Comparison of ENCODE assay signal across 8 cellular contexts in genomic region chr7:2862831-2863361, GRCh38. TPM values are rescaled to one million over a fixed set of nuclear protein-coding genes. Genes with fewer than 3 reads are reported as not detected.
DNase-seq lines count a peak whose midpoint lies in the region; ATAC-seq lines count a peak whose summit lies in the region.

No MANE protein-coding gene starts in this region.

- peak overlapping the region; percentile 40 for H2AFZ ChIP-seq in ACC112 (ENCODE audit: low read length, unreplicated experiment)

- no peaks in the 10 kb centered on the region for H3K9me3 ChIP-seq in HUES64 (ENCODE audit: insufficient read depth, low read depth, low read length)
- no peaks in the 10 kb centered on the region for H3K9me3 ChIP-seq in muscle layer of duodenum (ENCODE audit: control insufficient read depth in 1 of 2, low read length in 2 of 2)

- WGBS in HUES64 = 88% methylated on average over 22 of the region's 22 CpGs

- peak overlapping the region; percentile 95 for H3K27ac ChIP-seq in ACC112 (ENCODE audit: low read depth, low read length)
- peak overlapping the region; percentile 34; the same call in 1 of the 2 replicates for H3K27ac ChIP-seq in HUES64 (ENCODE audit: low read depth, low read length)
- H3K27ac ChIP-seq in muscle layer of duodenum (ENCODE audit: low read length) = peak overlapping the region; percentile 96

- H3K27me3 ChIP-seq in ACC112 (ENCODE audit: insufficient read depth, low read length) (no peaks in the 10 kb centered on the region), HUES64 (ENCODE audit: insufficient read depth, low read length) (no peaks in the 10 kb centered on the region), muscle layer of duodenum (ENCODE audit: low read depth, low read length) (no peaks in the 10 kb centered on the region)

- H3K4me1 ChIP-seq in ACC112 (ENCODE audit: control insufficient read depth, insufficient read depth, low read length, unreplicated experiment) (peaks cover 25% of the 10 kb centered on the region), HUES64 (ENCODE audit: insufficient read depth, low read length) (peaks cover 12% of the 10 kb centered on the region), muscle layer of duodenum (ENCODE audit: control insufficient read depth in 1 of 2, insufficient read depth in 2 of 2, low read length in 2 of 2) (peaks cover 7 to 12% of the 10 kb centered on the region in 2 donors)

- H3K4me3 ChIP-seq in ACC112 (ENCODE audit: low read depth, low read length) (peak overlapping the region; percentile 35), HUES64 (ENCODE audit: low read length) (no peak overlapping the region), muscle layer of duodenum (ENCODE audit: low read depth in 1 of 2, low read length in 2 of 2) (peak overlapping the region in 1 of 2 donors; percentile 10)

- peak overlapping the region; percentile 46; the same call in 1 of the 2 replicates for H3K9ac ChIP-seq in HUES64 (ENCODE audit: low read depth, low read length)

- ATAC-seq in HG02610 (IDR thresholded peaks at IDR 0.05; ENCODE audit: unreplicated experiment) (no peak), HG03175 (IDR thresholded peaks at IDR 0.05; ENCODE audit: unreplicated experiment) (no peak)

- no peaks in the 10 kb centered on the region for H3K79me2 ChIP-seq in ACC112 (ENCODE audit: control insufficient read depth, insufficient read depth, low read length, unreplicated experiment)

- H3K36me3 ChIP-seq in ACC112 (ENCODE audit: insufficient read depth, low read length) (no peaks in the 10 kb centered on the region), HUES64 (ENCODE audit: insufficient read depth, low read length) (no peaks in the 10 kb centered on the region), muscle layer of duodenum (ENCODE audit: control insufficient read depth in 1 of 2, insufficient read depth in 2 of 2, low read length in 2 of 2) (no peaks in the 10 kb centered on the region)

- DNase-seq in amniotic epithelial cell (ENCODE audit: low read depth) (peak; percentile 47), NCI-H2029 (lab: John Stamatoyannopoulos, UW) (no peak), germinal center (ENCODE audit: low spot score) (no peak)

RNA-seq across cellular contexts. Expression of gene GNA12, which starts 18.8 kb away (rescaled TPM):
- polyA plus RNA-seq in HUES64 (2013, experiment 1 of 2) = 52.1 TPM
- 49.4 TPM for polyA plus RNA-seq in HUES64 (2013, experiment 2 of 2)

Comparison
In these comparisons a context has a peak if more than half of its experiments do, and no peak if none do; other contexts are left out.
1. H3K27ac ChIP-seq: peak in every context shown above with its lines; median percentile 96 in muscle layer of duodenum; 95 in ACC112; 34 in HUES64.